In the genomic region with DNA sequence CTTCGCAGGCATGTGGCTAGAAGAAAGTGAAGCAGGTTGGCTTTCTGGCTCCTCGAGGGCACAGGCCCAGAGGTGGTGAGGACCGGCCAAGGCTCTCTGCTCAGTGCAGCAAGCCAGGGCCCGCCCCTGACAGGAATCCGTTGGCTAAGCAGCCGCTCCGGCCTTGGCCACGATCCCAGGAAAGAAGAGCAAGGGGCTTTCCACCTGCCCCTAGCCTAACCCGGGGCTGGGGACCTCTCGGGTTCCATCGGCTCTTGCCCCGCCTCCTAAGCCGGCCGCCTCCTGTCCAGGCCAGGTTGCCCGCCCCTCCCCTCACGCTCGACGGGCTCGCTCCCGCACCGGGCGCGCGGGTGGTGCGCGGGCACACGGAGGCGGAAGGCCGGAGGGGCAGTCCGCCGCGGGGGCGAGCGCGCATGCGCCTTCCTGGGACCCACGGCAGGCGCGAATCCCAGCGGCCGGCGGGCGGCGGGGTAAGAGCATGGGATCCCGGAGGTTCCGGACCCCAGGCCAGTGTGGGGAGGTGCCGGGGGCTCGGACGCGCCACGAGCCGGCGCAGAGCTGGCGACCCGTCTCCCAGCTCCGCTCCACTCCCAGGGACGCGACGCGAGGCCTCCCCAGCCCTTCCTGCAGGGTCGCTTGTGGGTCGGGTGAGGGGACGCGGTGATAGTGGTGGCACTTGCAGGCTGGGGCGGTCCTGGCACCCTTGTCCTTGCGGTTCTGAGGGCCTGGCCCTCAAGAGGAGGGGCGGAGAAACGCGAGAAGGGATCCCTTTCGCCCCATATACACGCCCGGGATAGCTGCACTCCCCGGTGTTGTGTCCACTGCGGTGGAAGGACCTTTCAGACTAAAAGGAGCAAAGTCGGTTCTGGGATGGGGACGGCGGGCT, we compare ENCODE assay signal across 1 cellular context.
TF ChIP-seq lines count a peak whose summit lies in the region.

Gene ALG6 (plus strand): TSS at position 410 of the 886 bp plus-strand sequence. CDS start 3,351 bp downstream, outside the sequence.

TF ChIP-seq in HepG2, 621 proteins besides CTCF, POLR2A, EP300 and RAD21 (continued from another document and continues in another):
- no peak for TF ChIP-seq ATF3 (CRISPR knock-in tag; IDR thresholded peaks at IDR 0.05)
- no peak for TF ChIP-seq ZEB1 (IDR thresholded peaks at IDR 0.05; ENCODE audit: insufficient replicate concordance, low read depth)
- peak; percentile 68; the same call in 1 of the 2 replicates for TF ChIP-seq HOXA3 (CRISPR knock-in tag; IDR thresholded peaks at IDR 0.05)
- no peak for TF ChIP-seq HHEX (CRISPR knock-in tag; IDR thresholded peaks at IDR 0.05)
- no peak for TF ChIP-seq ZKSCAN1 (IDR thresholded peaks at IDR 0.05; ENCODE audit: low read length)
- TF ChIP-seq ZNF766 (CRISPR knock-in tag; IDR thresholded peaks at IDR 0.05; ENCODE audit: borderline replicate concordance): no peak
- TF ChIP-seq, protein P1, sequence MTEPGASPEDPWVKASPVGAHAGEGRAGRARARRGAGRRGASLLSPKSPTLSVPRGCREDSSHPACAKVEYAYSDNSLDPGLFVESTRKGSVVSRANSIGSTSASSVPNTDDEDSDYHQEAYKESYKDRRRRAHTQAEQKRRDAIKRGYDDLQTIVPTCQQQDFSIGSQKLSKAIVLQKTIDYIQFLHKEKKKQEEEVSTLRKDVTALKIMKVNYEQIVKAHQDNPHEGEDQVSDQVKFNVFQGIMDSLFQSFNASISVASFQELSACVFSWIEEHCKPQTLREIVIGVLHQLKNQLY (CRISPR knock-in tag; IDR thresholded peaks at IDR 0.05): no peak
- no peak for TF ChIP-seq ZNF44 (CRISPR knock-in tag; IDR thresholded peaks at IDR 0.05)
- TF ChIP-seq, protein P2, sequence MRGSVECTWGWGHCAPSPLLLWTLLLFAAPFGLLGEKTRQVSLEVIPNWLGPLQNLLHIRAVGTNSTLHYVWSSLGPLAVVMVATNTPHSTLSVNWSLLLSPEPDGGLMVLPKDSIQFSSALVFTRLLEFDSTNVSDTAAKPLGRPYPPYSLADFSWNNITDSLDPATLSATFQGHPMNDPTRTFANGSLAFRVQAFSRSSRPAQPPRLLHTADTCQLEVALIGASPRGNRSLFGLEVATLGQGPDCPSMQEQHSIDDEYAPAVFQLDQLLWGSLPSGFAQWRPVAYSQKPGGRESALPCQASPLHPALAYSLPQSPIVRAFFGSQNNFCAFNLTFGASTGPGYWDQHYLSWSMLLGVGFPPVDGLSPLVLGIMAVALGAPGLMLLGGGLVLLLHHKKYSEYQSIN (CRISPR knock-in tag; IDR thresholded peaks at IDR 0.05; ENCODE audit: borderline replicate concordance): no peak
- TF ChIP-seq RARG (CRISPR knock-in tag; IDR thresholded peaks at IDR 0.05; ENCODE audit: low read depth): no peak
- peak; percentile 36; the same call in 1 of the 2 replicates for TF ChIP-seq TOPORS (CRISPR knock-in tag; IDR thresholded peaks at IDR 0.05)
- no peak for TF ChIP-seq KAT2B (IDR thresholded peaks at IDR 0.05; ENCODE audit: borderline replicate concordance, low read depth, low read length)
- TF ChIP-seq PPARG (CRISPR knock-in tag; conservative IDR thresholded peaks at IDR 0.05): no peak; the same call in 1 of the 2 replicates
- no peak for TF ChIP-seq PRPF4 (IDR thresholded peaks at IDR 0.05; ENCODE audit: low read depth, low read length, poor library complexity, severe bottlenecking)
- TF ChIP-seq ZNF547 (CRISPR knock-in tag; IDR thresholded peaks at IDR 0.05): peak; percentile 7; the same call in 1 of the 2 replicates
- TF ChIP-seq FLYWCH1 (CRISPR knock-in tag; IDR thresholded peaks at IDR 0.05): no peak
- no peak for TF ChIP-seq CCAR2 (optimal IDR thresholded peaks at IDR 0.05; ENCODE audit: low read depth, low read length)
- TF ChIP-seq TMF1 (CRISPR knock-in tag; IDR thresholded peaks at IDR 0.05; ENCODE audit: low read depth): no peak; the same call in 1 of the 2 replicates
- TF ChIP-seq ZNF274 (CRISPR knock-in tag; IDR thresholded peaks at IDR 0.05): no peak
- TF ChIP-seq MAF1 (CRISPR knock-in tag; IDR thresholded peaks at IDR 0.05; ENCODE audit: borderline replicate concordance): no peak; the same call in 1 of the 2 replicates
- peak; percentile 61; the same call in 1 of the 2 replicates for TF ChIP-seq ZNF556 (CRISPR knock-in tag; IDR thresholded peaks at IDR 0.05; ENCODE audit: borderline replicate concordance)
- peak; percentile 39; the same call in 1 of the 2 replicates for TF ChIP-seq BCL3 (CRISPR knock-in tag; IDR thresholded peaks at IDR 0.05)
- TF ChIP-seq ZFP1 (CRISPR knock-in tag; IDR thresholded peaks at IDR 0.05): no peak; the same call in 1 of the 2 replicates
- TF ChIP-seq ZNF687 (CRISPR knock-in tag; IDR thresholded peaks at IDR 0.05): peak; percentile 95
- no peak for TF ChIP-seq ZNF230 (CRISPR knock-in tag; IDR thresholded peaks at IDR 0.05)
- TF ChIP-seq, protein P3, sequence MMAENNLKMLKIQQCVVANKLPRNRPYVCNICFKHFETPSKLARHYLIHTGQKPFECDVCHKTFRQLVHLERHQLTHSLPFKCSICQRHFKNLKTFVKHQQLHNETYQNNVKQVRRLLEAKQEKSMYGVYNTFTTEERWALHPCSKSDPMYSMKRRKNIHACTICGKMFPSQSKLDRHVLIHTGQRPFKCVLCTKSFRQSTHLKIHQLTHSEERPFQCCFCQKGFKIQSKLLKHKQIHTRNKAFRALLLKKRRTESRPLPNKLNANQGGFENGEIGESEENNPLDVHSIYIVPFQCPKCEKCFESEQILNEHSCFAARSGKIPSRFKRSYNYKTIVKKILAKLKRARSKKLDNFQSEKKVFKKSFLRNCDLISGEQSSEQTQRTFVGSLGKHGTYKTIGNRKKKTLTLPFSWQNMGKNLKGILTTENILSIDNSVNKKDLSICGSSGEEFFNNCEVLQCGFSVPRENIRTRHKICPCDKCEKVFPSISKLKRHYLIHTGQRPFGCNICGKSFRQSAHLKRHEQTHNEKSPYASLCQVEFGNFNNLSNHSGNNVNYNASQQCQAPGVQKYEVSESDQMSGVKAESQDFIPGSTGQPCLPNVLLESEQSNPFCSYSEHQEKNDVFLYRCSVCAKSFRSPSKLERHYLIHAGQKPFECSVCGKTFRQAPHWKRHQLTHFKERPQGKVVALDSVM (CRISPR knock-in tag; IDR thresholded peaks at IDR 0.05): no peak
- no peak for TF ChIP-seq POLR2AphosphoS2 (IDR thresholded peaks at IDR 0.05; ENCODE audit: low read depth, low read length)
- TF ChIP-seq NFE2 (CRISPR knock-in tag; IDR thresholded peaks at IDR 0.05): no peak
- TF ChIP-seq, protein P4, sequence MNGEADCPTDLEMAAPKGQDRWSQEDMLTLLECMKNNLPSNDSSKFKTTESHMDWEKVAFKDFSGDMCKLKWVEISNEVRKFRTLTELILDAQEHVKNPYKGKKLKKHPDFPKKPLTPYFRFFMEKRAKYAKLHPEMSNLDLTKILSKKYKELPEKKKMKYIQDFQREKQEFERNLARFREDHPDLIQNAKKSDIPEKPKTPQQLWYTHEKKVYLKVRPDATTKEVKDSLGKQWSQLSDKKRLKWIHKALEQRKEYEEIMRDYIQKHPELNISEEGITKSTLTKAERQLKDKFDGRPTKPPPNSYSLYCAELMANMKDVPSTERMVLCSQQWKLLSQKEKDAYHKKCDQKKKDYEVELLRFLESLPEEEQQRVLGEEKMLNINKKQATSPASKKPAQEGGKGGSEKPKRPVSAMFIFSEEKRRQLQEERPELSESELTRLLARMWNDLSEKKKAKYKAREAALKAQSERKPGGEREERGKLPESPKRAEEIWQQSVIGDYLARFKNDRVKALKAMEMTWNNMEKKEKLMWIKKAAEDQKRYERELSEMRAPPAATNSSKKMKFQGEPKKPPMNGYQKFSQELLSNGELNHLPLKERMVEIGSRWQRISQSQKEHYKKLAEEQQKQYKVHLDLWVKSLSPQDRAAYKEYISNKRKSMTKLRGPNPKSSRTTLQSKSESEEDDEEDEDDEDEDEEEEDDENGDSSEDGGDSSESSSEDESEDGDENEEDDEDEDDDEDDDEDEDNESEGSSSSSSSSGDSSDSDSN (CRISPR knock-in tag; IDR thresholded peaks at IDR 0.05): peak; percentile 96
- TF ChIP-seq KLF13 (CRISPR knock-in tag; IDR thresholded peaks at IDR 0.05): 0 out of 2 replicates have a peak, but pooled peaks have one; percentile 47
- peak; percentile 56; the same call in 1 of the 2 replicates for TF ChIP-seq ZNF124 (CRISPR knock-in tag; IDR thresholded peaks at IDR 0.05)
- TF ChIP-seq SRF (IDR thresholded peaks at IDR 0.05; ENCODE audit: low read depth, low read length): no peak
- no peak for TF ChIP-seq CEBPB (IDR thresholded peaks at IDR 0.05; ENCODE audit: borderline replicate concordance, low read depth, low read length)
- TF ChIP-seq, protein P5, sequence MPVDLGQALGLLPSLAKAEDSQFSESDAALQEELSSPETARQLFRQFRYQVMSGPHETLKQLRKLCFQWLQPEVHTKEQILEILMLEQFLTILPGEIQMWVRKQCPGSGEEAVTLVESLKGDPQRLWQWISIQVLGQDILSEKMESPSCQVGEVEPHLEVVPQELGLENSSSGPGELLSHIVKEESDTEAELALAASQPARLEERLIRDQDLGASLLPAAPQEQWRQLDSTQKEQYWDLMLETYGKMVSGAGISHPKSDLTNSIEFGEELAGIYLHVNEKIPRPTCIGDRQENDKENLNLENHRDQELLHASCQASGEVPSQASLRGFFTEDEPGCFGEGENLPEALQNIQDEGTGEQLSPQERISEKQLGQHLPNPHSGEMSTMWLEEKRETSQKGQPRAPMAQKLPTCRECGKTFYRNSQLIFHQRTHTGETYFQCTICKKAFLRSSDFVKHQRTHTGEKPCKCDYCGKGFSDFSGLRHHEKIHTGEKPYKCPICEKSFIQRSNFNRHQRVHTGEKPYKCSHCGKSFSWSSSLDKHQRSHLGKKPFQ (CRISPR knock-in tag; IDR thresholded peaks at IDR 0.05; ENCODE audit: insufficient replicate concordance): no peak
- peak; percentile 31; the same call in 1 of the 2 replicates for TF ChIP-seq ZNF484 (CRISPR knock-in tag; IDR thresholded peaks at IDR 0.05; ENCODE audit: borderline replicate concordance, low read depth)
- TF ChIP-seq SIX4 (CRISPR knock-in tag; IDR thresholded peaks at IDR 0.05): peak; percentile 11; the same call in 1 of the 2 replicates
- TF ChIP-seq YEATS2 (CRISPR knock-in tag; IDR thresholded peaks at IDR 0.05; ENCODE audit: borderline replicate concordance): peak; percentile 51; the same call in 1 of the 2 replicates
- 0 out of 2 replicates have a peak, but pooled peaks have one; percentile 60 for TF ChIP-seq MTA1 (CRISPR knock-in tag; IDR thresholded peaks at IDR 0.05; ENCODE audit: borderline replicate concordance)
- TF ChIP-seq, protein P6, sequence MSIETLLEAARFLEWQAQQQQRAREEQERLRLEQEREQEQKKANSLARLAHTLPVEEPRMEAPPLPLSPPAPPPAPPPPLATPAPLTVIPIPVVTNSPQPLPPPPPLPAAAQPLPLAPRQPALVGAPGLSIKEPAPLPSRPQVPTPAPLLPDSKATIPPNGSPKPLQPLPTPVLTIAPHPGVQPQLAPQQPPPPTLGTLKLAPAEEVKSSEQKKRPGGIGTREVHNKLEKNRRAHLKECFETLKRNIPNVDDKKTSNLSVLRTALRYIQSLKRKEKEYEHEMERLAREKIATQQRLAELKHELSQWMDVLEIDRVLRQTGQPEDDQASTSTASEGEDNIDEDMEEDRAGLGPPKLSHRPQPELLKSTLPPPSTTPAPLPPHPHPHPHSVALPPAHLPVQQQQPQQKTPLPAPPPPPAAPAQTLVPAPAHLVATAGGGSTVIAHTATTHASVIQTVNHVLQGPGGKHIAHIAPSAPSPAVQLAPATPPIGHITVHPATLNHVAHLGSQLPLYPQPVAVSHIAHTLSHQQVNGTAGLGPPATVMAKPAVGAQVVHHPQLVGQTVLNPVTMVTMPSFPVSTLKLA (IDR thresholded peaks at IDR 0.05): no peak
- TF ChIP-seq, protein P7, sequence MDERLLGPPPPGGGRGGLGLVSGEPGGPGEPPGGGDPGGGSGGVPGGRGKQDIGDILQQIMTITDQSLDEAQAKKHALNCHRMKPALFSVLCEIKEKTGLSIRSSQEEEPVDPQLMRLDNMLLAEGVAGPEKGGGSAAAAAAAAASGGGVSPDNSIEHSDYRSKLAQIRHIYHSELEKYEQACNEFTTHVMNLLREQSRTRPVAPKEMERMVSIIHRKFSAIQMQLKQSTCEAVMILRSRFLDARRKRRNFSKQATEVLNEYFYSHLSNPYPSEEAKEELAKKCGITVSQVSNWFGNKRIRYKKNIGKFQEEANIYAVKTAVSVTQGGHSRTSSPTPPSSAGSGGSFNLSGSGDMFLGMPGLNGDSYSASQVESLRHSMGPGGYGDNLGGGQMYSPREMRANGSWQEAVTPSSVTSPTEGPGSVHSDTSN (CRISPR knock-in tag; IDR thresholded peaks at IDR 0.05): no peak
- no peak for TF ChIP-seq ATF1 (CRISPR knock-in tag; IDR thresholded peaks at IDR 0.05)
